ENCODE assay signal across 13 cellular contexts in genomic region chr5:154567155-154567554, GRCh38.
DNase-seq lines count a peak whose midpoint lies in the region; TF ChIP-seq lines count a peak whose summit lies in the region.
"Had no signal": no experiment of that assay in that cellular context is flagged by ENCODE, and none has a peak within 500 bp of the region (broad histone marks: within the 10 kb centered on the region; RNA-seq: fewer than 3 reads in every experiment).

No MANE protein-coding gene starts in this region.

- no peaks in the 10 kb centered on the region for H3K9me2 ChIP-seq in Karpas-422 (replicated peaks; ENCODE audit: insufficient read depth, low read length)

- H3K36me3 ChIP-seq in Karpas-422 (ENCODE audit: insufficient read depth, low read length) (no peaks in the 10 kb centered on the region), esophagus muscularis mucosa (no peaks in the 10 kb centered on the region), trophoblast cell (ENCODE audit: control insufficient read depth in 1 of 2, insufficient read depth in 2 of 2, low read length in 2 of 2) (no peaks in the 10 kb centered on the region), esophagus squamous epithelium (no peaks in the 10 kb centered on the region), mammary epithelial cell (ENCODE audit: insufficient read depth, low read length) (no peaks in the 10 kb centered on the region)
- H3K36me3 ChIP-seq: BLaER1 treated with 17β-estradiol and CSF1 and Interleukin-3, amounts not matched to agents 10 nM and 100 nM had no signal

- no peaks in the 10 kb centered on the region for H4K20me1 ChIP-seq in Karpas-422 (ENCODE audit: insufficient read depth, low read depth, low read length)
- no peaks in the 10 kb centered on the region for H4K20me1 ChIP-seq in mammary epithelial cell (ENCODE audit: insufficient read depth, low read length)
- H4K20me1 ChIP-seq: BLaER1 treated with 17β-estradiol and CSF1 and Interleukin-3, amounts not matched to agents 10 nM and 100 nM had no signal

- H3K23ac ChIP-seq in trophoblast cell (ENCODE audit: low read length), result no peak overlapping the region

- H3K27me3 ChIP-seq in Karpas-422 (ENCODE audit: low read length) (no peaks in the 10 kb centered on the region), esophagus muscularis mucosa (peaks cover 0 to 32% (median 0%) of the 10 kb centered on the region in 4 donors), trophoblast cell (ENCODE audit: insufficient read depth, low read length) (no peaks in the 10 kb centered on the region), esophagus squamous epithelium (peaks cover 0 to 55% (median 0%) of the 10 kb centered on the region in 4 donors), mammary epithelial cell (ENCODE audit: insufficient read depth, low read length) (no peaks in the 10 kb centered on the region)
- H3K27me3 ChIP-seq: BLaER1 treated with 17β-estradiol and CSF1 and Interleukin-3, amounts not matched to agents 10 nM and 100 nM had no signal

- no peaks in the 10 kb centered on the region for H3K79me2 ChIP-seq in Karpas-422 (ENCODE audit: low read length)
- H3K79me2 ChIP-seq in trophoblast cell (ENCODE audit: control insufficient read depth, insufficient read depth, low read length, poor library complexity), result peaks cover 2% of the 10 kb centered on the region
- no peaks in the 10 kb centered on the region for H3K79me2 ChIP-seq in mammary epithelial cell (ENCODE audit: insufficient read depth, low read length)

- H3K18ac ChIP-seq in trophoblast cell (ENCODE audit: low read length), result no peak overlapping the region

- no peak overlapping the region for H2BK120ac ChIP-seq in trophoblast cell (ENCODE audit: insufficient read depth, low read length, poor library complexity)

- in situ Hi-C loops in mammary epithelial cell (cut with MboI; ENCODE audit: low sequenced_read_pairs in 2 of 2), result no loop called here

- peak overlapping the region; percentile 45 for H4K91ac ChIP-seq in trophoblast cell (ENCODE audit: low read depth, low read length)

- no TSS peak for BruUV-seq in mammary epithelial cell (replicated peaks; lab: Mats Ljungman, UMichigan)

- H2AK5ac ChIP-seq in trophoblast cell (ENCODE audit: low read length), result no peak overlapping the region

- H3K9ac ChIP-seq in Karpas-422 (ENCODE audit: low read length) (no peak overlapping the region), trophoblast cell (ENCODE audit: low read length) (no peak overlapping the region), mammary epithelial cell (ENCODE audit: insufficient read depth, low read length) (no peak overlapping the region)
- H3K9ac ChIP-seq: BLaER1 treated with 17β-estradiol and CSF1 and Interleukin-3, amounts not matched to agents 10 nM and 100 nM had no signal

- dilution Hi-C loops in mammary epithelial cell (cut with HindIII; ENCODE audit: low sequenced_read_pairs), result no loop called here

- H3K27ac ChIP-seq in Karpas-422 (ENCODE audit: low read length) (no peak overlapping the region), esophagus muscularis mucosa (replicated peaks in 1 of 4) (no peak overlapping the region), trophoblast cell (ENCODE audit: low read depth, low read length) (no peak overlapping the region), esophagus squamous epithelium (no peak overlapping the region), mammary epithelial cell (ENCODE audit: insufficient read depth, low read depth, low read length) (no peak overlapping the region)
- H3K27ac ChIP-seq: BLaER1 treated with 17β-estradiol and CSF1 and Interleukin-3, amounts not matched to agents 10 nM and 100 nM had no signal

- no peak overlapping the region for H3K4me2 ChIP-seq in Karpas-422 (ENCODE audit: low read depth, low read length, poor library complexity, severe bottlenecking)
- H3K4me2 ChIP-seq in trophoblast cell (ENCODE audit: low read length), result no peak overlapping the region
- H3K4me2 ChIP-seq in mammary epithelial cell (ENCODE audit: insufficient read depth, low read depth, low read length), result no peak overlapping the region
- H3K4me2 ChIP-seq: BLaER1 treated with 17β-estradiol and CSF1 and Interleukin-3, amounts not matched to agents 10 nM and 100 nM had no signal

- H4K8ac ChIP-seq in trophoblast cell (ENCODE audit: low read depth, low read length), result no peak overlapping the region

- H3K4me3 ChIP-seq in Karpas-422 (ENCODE audit: low read length), result no peak overlapping the region
- H3K4me3 ChIP-seq in esophagus muscularis mucosa, result no peak overlapping the region
- H3K4me3 ChIP-seq in trophoblast cell (ENCODE audit: low read depth, low read length), result no peak overlapping the region
- H3K4me3 ChIP-seq in esophagus squamous epithelium, result no peak overlapping the region
- no peak overlapping the region for H3K4me3 ChIP-seq in mammary epithelial cell (replicated peaks in 1 of 3; ENCODE audit: insufficient read depth in 1 of 3, low read depth in 2 of 3, low read length in 3 of 3)
- H3K4me3 ChIP-seq: BLaER1 treated with 17β-estradiol and CSF1 and Interleukin-3, amounts not matched to agents 10 nM and 100 nM had no signal

- H3K9me3 ChIP-seq in Karpas-422 (ENCODE audit: low read length), result no peaks in the 10 kb centered on the region
- no peaks in the 10 kb centered on the region for H3K9me3 ChIP-seq in esophagus muscularis mucosa
- no peaks in the 10 kb centered on the region for H3K9me3 ChIP-seq in trophoblast cell (ENCODE audit: insufficient read depth, low read depth, low read length)
- no peaks in the 10 kb centered on the region for H3K9me3 ChIP-seq in esophagus squamous epithelium
- H3K9me3 ChIP-seq in mammary epithelial cell (replicated peaks; ENCODE audit: insufficient read depth, low read length), result no peaks in the 10 kb centered on the region

- no peak overlapping the region for H2BK12ac ChIP-seq in trophoblast cell (ENCODE audit: low read length)

- TF ChIP-seq POLR2A in esophagus muscularis mucosa (IDR thresholded peaks at IDR 0.05; ENCODE audit: low read depth) (no peak), esophagus squamous epithelium (IDR thresholded peaks at IDR 0.05) (no peak)

- no peak for TF ChIP-seq CTCF in esophagus muscularis mucosa (IDR thresholded peaks at IDR 0.05)
- no peak for TF ChIP-seq CTCF in esophagus squamous epithelium (IDR thresholded peaks at IDR 0.05)
- TF ChIP-seq CTCF in mammary epithelial cell (conservative IDR thresholded peaks at IDR 0.05 in 1 of 2, IDR thresholded peaks at IDR 0.05 in 1 of 2; ENCODE audit: extremely low read depth in 1 of 2, insufficient read depth in 1 of 2, low read depth in 1 of 2, low read length in 2 of 2), result no peak

- no peak overlapping the region for H3K14ac ChIP-seq in trophoblast cell (ENCODE audit: low read length)

- H2BK5ac ChIP-seq in trophoblast cell (ENCODE audit: low read depth, low read length, poor library complexity), result no peak overlapping the region

- H3K4me1 ChIP-seq in Karpas-422 (ENCODE audit: low read length), result no peaks in the 10 kb centered on the region
- H3K4me1 ChIP-seq in esophagus muscularis mucosa, result no peaks in the 10 kb centered on the region
- peaks cover 8 to 11% of the 10 kb centered on the region in 2 experiments for H3K4me1 ChIP-seq in trophoblast cell (ENCODE audit: control insufficient read depth in 1 of 2, insufficient read depth in 2 of 2, low read length in 2 of 2)
- peaks cover 0 to 13% (median 0%) of the 10 kb centered on the region in 3 donors for H3K4me1 ChIP-seq in esophagus squamous epithelium
- no peaks in the 10 kb centered on the region for H3K4me1 ChIP-seq in mammary epithelial cell (ENCODE audit: insufficient read depth, low read length)
- H3K4me1 ChIP-seq: BLaER1 treated with 17β-estradiol and CSF1 and Interleukin-3, amounts not matched to agents 10 nM and 100 nM had no signal

- no peak for TF ChIP-seq EP300 in esophagus muscularis mucosa (IDR thresholded peaks at IDR 0.05)

- H3K4ac ChIP-seq in trophoblast cell (ENCODE audit: low read depth, low read length), result no peak overlapping the region

- CTCF ChIA-PET in mammary epithelial cell (lab: Charles Lee; ENCODE audit: low non-redundant PET), result no interaction called here

- H2AFZ ChIP-seq in Karpas-422 (ENCODE audit: low read length) (no peak overlapping the region), trophoblast cell (ENCODE audit: insufficient read depth, low read length, poor library complexity) (no peak overlapping the region), mammary epithelial cell (ENCODE audit: low read depth, low read length) (no peak overlapping the region)

- DNase-seq in NCI-H82 (lab: John Stamatoyannopoulos, UW) (peak; percentile 46), NCI-H82 treated with DMSO at 0.1 percent for 48 hours (lab: John Stamatoyannopoulos, UW; ENCODE audit: unreplicated experiment) (no peak), Karpas-422 (peak; percentile 15), esophagus muscularis mucosa (ENCODE audit: extremely low spot score) (peak; percentile 78), trophoblast cell (no peak), esophagus squamous epithelium (lab: John Stamatoyannopoulos, UW) (no peak), mammary epithelial cell (no peak)
- DNase-seq: Calu3; CD8-positive, alpha-beta T cell; GOT3; H7; IMR-90 had no signal

- H3K79me1 ChIP-seq in trophoblast cell (ENCODE audit: low read length), result peaks cover 11% of the 10 kb centered on the region

- WGBS in esophagus muscularis mucosa, result 73% methylated on average over 6 of the region's 6 CpGs
- no CpG with 5 or more reads among the region's 6 CpGs for WGBS in trophoblast cell (ENCODE audit: extremely low coverage, insufficient coverage, insufficient read length)
- WGBS in esophagus squamous epithelium, 2 donors, result 69 to 85% methylated on average over 6 of the region's 6 CpGs
- WGBS in mammary epithelial cell (ENCODE audit: low coverage, missing lambda C conversion rate), result 82% methylated on average over 6 of the region's 6 CpGs

- no peak overlapping the region for H4K12ac ChIP-seq in trophoblast cell (ENCODE audit: low read depth, low read length)

- intact Hi-C loops in esophagus muscularis mucosa (cut with DNase I) (no loop called here), esophagus squamous epithelium (cut with DNase I) (no loop called here), mammary epithelial cell (cut with micrococcal nuclease) (no loop called here)

Comparison
In these comparisons a context has a peak if more than half of its experiments do, and no peak if none do; other contexts are left out.
1. DNase-seq: peak in NCI-H82 (single experiment), Karpas-422 (single experiment) and esophagus muscularis mucosa (single experiment); none in NCI-H82 treated with DMSO at 0.1 percent for 48 hours (single experiment), trophoblast cell (0 of 2), esophagus squamous epithelium (single experiment) and mammary epithelial cell (single experiment).